Comparison of ENCODE assay signal across 1 cellular context in the genomic region with DNA sequence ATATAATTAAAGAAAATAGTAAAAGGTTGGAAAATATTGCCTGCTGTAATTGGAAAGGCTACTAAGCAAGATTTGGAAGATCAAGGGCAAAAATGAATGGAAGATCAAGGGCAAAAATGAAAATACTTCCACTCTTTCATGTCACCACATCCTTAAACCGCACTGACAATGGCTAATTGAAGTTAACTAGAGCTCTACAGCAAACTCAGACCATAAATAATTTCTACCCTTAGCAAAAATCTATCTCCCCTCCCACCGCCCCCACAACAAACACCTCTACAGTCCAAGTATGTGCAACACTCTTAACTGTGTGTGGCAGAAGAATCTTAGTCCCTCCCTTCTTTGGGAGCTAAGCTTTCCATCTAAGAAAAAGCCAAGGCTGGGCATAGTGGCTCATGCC.
TF ChIP-seq lines count a peak whose summit lies in the region.

No MANE protein-coding gene starts in this region.

TF ChIP-seq in HEK293, 187 proteins besides CTCF, POLR2A, EP300 and RAD21 (continued from another document):
- TF ChIP-seq PRDM6 (tag by site-specific recombination; IDR thresholded peaks at IDR 0.05) (peak; percentile 28; the same call in 1 of the 2 replicates), ZFHX2 (tag by site-specific recombination; conservative IDR thresholded peaks at IDR 0.05) (no peak), REPIN1 (tag by site-specific recombination; IDR thresholded peaks at IDR 0.05; ENCODE audit: low read depth) (no peak), ZNF266 (tag by site-specific recombination; IDR thresholded peaks at IDR 0.05; ENCODE audit: low read depth) (no peak)
TF ChIP-seq in HEK293: peak in this region for 1.
